3 cellular contexts compared by ENCODE assay signal in the genomic region with DNA sequence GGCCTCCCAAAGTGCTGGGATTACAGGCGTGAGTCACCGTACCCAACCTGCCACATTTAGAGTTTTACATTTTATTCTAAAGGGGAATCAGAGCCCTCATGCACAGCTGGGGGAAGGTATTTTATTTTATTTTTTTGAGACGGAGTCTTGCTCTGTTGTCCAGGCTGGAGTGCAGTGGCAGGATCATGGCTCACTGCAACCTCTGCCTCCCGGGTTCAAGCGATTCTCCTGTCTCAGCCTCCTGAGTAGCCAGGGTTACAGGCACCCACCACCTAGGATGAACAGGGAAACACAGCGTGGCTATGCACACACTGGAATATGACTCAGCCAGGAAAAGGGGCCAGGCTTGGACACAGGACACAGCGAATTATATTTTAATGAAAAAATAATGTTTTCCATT. TPM values are rescaled to one million over a fixed set of nuclear protein-coding genes. Genes with fewer than 3 reads are reported as not detected.
"Had no signal": no experiment of that assay in that cellular context is flagged by ENCODE, and none has a peak within 500 bp of the region (broad histone marks: within the 10 kb centered on the region; RNA-seq: fewer than 3 reads in every experiment).

No MANE protein-coding gene starts in this region.

RNA-seq across cellular contexts. Expression of gene TMPRSS9, which starts 37.1 kb away (rescaled TPM):
- total RNA-seq: LHCN-M2, M059J, MCF 10A had no signal
